8 cellular contexts compared by ENCODE assay signal in the genomic region with DNA sequence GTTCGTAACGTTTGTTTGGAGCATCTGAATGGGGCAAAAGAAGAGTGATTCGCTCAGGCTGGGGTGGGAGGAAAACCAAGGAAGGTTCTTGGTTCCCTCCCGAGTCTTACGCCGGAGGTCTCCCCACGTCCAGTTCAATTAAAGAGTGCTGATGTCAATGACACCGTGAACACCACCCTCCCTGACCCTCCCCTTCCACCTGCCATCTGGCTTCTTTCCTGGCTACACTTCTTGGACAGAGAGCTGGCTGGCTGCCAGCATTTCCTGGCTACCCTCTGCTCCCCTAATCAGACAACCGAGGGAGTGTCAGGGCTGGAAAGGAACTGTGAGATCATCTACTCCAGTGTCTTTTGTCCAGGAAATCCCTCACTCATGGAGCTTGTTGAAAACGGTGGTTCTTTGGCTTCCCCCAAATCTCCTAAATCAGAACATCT. TPM values are rescaled to one million over a fixed set of nuclear protein-coding genes. Genes with fewer than 3 reads are reported as not detected.
DNase-seq lines count a peak whose midpoint lies in the region; ATAC-seq and TF ChIP-seq lines count a peak whose summit lies in the region.

No MANE protein-coding gene starts in this region.

- H3K27me3 Mint-ChIP-seq in endothelial cell (ENCODE audit: unreplicated experiment) (peaks cover 4% of the 10 kb centered on the region), immature natural killer cell (ENCODE audit: low read depth in 3 of 3) (peaks cover 4 to 9% (median 6%) of the 10 kb centered on the region in 3 donors)

- H3K36me3 Mint-ChIP-seq in endothelial cell (ENCODE audit: low read depth, unreplicated experiment): no peaks in the 10 kb centered on the region
- H3K36me3 Mint-ChIP-seq in immature natural killer cell: no peaks in the 10 kb centered on the region

- peak; percentile 74 for DNase-seq in DMS 273 treated with DMSO at 0.1 percent for 48 hours (lab: John Stamatoyannopoulos, UW)
- DNase-seq in NCI-H226: peak; percentile 69
- DNase-seq in endothelial cell (ENCODE audit: low spot score): peak; percentile 25
- DNase-seq in omental fat pad (ENCODE audit: low spot score): no peak
- no peak for DNase-seq in putamen (ENCODE audit: low spot score)
- no peak for DNase-seq in immature natural killer cell
- DNase-seq in midbrain (lab: John Stamatoyannopoulos, UW): no peak

- H3K4me1 Mint-ChIP-seq in endothelial cell (ENCODE audit: unreplicated experiment) (peaks cover 8% of the 10 kb centered on the region), immature natural killer cell (peaks cover 0 to 2% of the 10 kb centered on the region in 2 donors)

- peak; percentile 17 for TF ChIP-seq CTCF in endothelial cell (IDR thresholded peaks at IDR 0.05; ENCODE audit: unreplicated experiment)
- no peak for TF ChIP-seq CTCF in omental fat pad (IDR thresholded peaks at IDR 0.05)

- H3K4me3 Mint-ChIP-seq in endothelial cell (ENCODE audit: unreplicated experiment): no peak overlapping the region
- H3K4me3 Mint-ChIP-seq in immature natural killer cell: no peak overlapping the region

- H3K27ac Mint-ChIP-seq in endothelial cell (ENCODE audit: unreplicated experiment) (no peak overlapping the region), immature natural killer cell (no peak overlapping the region)

- H3K9me3 Mint-ChIP-seq in endothelial cell (ENCODE audit: unreplicated experiment) (no peaks in the 10 kb centered on the region), immature natural killer cell (peaks cover 0 to 3% (median 0%) of the 10 kb centered on the region in 6 donors)

- ATAC-seq in omental fat pad (ENCODE audit: low FRiP score): peak; percentile 83
- ATAC-seq in GM21737 (IDR thresholded peaks at IDR 0.05; ENCODE audit: unreplicated experiment): no peak

RNA-seq across cellular contexts. Expression of gene FFAR4, which starts 24.1 kb away (rescaled TPM):
- total RNA-seq in endothelial cell (ENCODE audit: unreplicated experiment) (not detected), omental fat pad (1 to 10 TPM; 2.5 to 6.7 (median 3.1) TPM)
- not detected for polyA plus RNA-seq in immature natural killer cell

RNA-seq across cellular contexts. Expression of gene CEP55, which starts 46.0 kb away (rescaled TPM):
- total RNA-seq in endothelial cell (ENCODE audit: unreplicated experiment) (3.5 TPM), omental fat pad (1 to 10 TPM in 1 of 4 donors, under 1 TPM in 2, not detected in 1; 0.19 to 3.2 (median 0.32) TPM)
- polyA plus RNA-seq in immature natural killer cell: under 1 TPM in 2 of 3 donors, not detected in 1; 0.39 to 0.83 TPM

RNA-seq across cellular contexts. Expression of gene RBP4, which starts 58.7 kb away (rescaled TPM):
- total RNA-seq in endothelial cell (ENCODE audit: unreplicated experiment) (not detected), omental fat pad (1,000 to 10,000 TPM in 1 of 4 donors, 100 to 1,000 TPM in 3; 188 to 1,096 (median 353) TPM)
- polyA plus RNA-seq in immature natural killer cell: not detected

Comparison
In these comparisons a context has a peak if more than half of its experiments do, and no peak if none do; other contexts are left out.
1. DNase-seq: peak in DMS 273 treated with DMSO at 0.1 percent for 48 hours (single experiment), NCI-H226 (single experiment) and endothelial cell (single experiment); none in omental fat pad (single experiment), putamen (single experiment), immature natural killer cell (0 of 3) and midbrain (single experiment).
2. RNA of gene RBP4, which starts 58.7 kb away (total RNA-seq): 188 to 1,096 TPM in omental fat pad; not detected in endothelial cell (single experiment); every median in the first group is over 100 times any median in the second.